ENCODE assay signal across 21 cellular contexts in genomic region chr2:198102841-198103240, GRCh38.
"Had no signal": no experiment of that assay in that cellular context is flagged by ENCODE, and none has a peak within 500 bp of the region (broad histone marks: within the 10 kb centered on the region; RNA-seq: fewer than 3 reads in every experiment).

No MANE protein-coding gene starts in this region.

- H3K4me3 ChIP-seq: colonic mucosa, esophagus squamous epithelium, gastrocnemius medialis, left lung, lung, psoas muscle, sigmoid colon, stomach, thoracic aorta had no signal

- DNase-seq: colonic mucosa; dermis blood vessel endothelial cell; esophagus squamous epithelium; gastrocnemius medialis; immature natural killer cell; left lung; mesenchymal stem cell; midbrain; naive thymus-derived CD4-positive, alpha-beta T cell; psoas muscle; retina; sigmoid colon; small intestine; stimulated activated CD4-positive, alpha-beta T cell treated with anti-CD3 and anti-CD28 coated beads, Interleukin-12 subunit alpha, Interleukin-12 subunit beta, amount 100 ng/mL, for 4 hours; stimulated activated naive CD4-positive, alpha-beta T cell; stomach; substantia nigra; trophoblast cell had no signal

- H3K9me3 ChIP-seq: colonic mucosa, esophagus squamous epithelium, gastrocnemius medialis, left lung, neutrophil, psoas muscle, sigmoid colon, thoracic aorta had no signal

- H3K4me1 ChIP-seq: colonic mucosa, esophagus squamous epithelium, stomach had no signal

- H3K27me3 ChIP-seq: colonic mucosa, esophagus squamous epithelium, gastrocnemius medialis, left lung, neutrophil, sigmoid colon, stomach had no signal

- H3K36me3 ChIP-seq: colonic mucosa, esophagus squamous epithelium, left lung, neutrophil, thoracic aorta had no signal

- H3K27ac ChIP-seq: colonic mucosa, esophagus squamous epithelium, left lung, neutrophil, psoas muscle, sigmoid colon, stomach had no signal

- ATAC-seq: gastrocnemius medialis; left lung; naive thymus-derived CD4-positive, alpha-beta T cell had no signal
